27 cellular contexts compared by ENCODE assay signal in genomic region chr7:98248156-98248555, GRCh38. TPM values are rescaled to one million over a fixed set of nuclear protein-coding genes. Genes with fewer than 3 reads are reported as not detected.
DNase-seq lines count a peak whose midpoint lies in the region; ATAC-seq and TF ChIP-seq lines count a peak whose summit lies in the region.
"Had no signal": no experiment of that assay in that cellular context is flagged by ENCODE, and none has a peak within 500 bp of the region (broad histone marks: within the 10 kb centered on the region; RNA-seq: fewer than 3 reads in every experiment).

No MANE protein-coding gene starts in this region.

- H3K36me3 Mint-ChIP-seq in T-helper 1 cell treated with Interleukin-12 subunit alpha and Interleukin-12 subunit beta and Interleukin-4 antibody, amounts not matched to agents 30 μg/mL and 1 μg/mL, for 36 hours (ENCODE audit: low read depth) = peaks cover 20% of the 10 kb centered on the region
- H3K36me3 Mint-ChIP-seq in dendritic cell treated with granulocyte-macrophage colony-stimulating factor and Interleukin-4, amounts not matched to agents 40 ng/mL and 50 ng/mL, for 4 days (ENCODE audit: low read depth) = peaks cover 52% of the 10 kb centered on the region

- H3K4me1 Mint-ChIP-seq in T-helper 1 cell treated with Interleukin-12 subunit alpha and Interleukin-12 subunit beta and Interleukin-4 antibody, amounts not matched to agents 30 μg/mL and 1 μg/mL, for 36 hours (ENCODE audit: low read depth) = peaks cover 26% of the 10 kb centered on the region
- peaks cover 63% of the 10 kb centered on the region for H3K4me1 Mint-ChIP-seq in dendritic cell treated with granulocyte-macrophage colony-stimulating factor and Interleukin-4, amounts not matched to agents 40 ng/mL and 50 ng/mL, for 4 days (ENCODE audit: low read depth)

- H3K4me1 ChIP-seq in left ventricle myocardium inferior (peaks cover 81% of the 10 kb centered on the region), subcutaneous abdominal adipose tissue (ENCODE audit: control insufficient read depth in 5 of 5, insufficient read depth in 5 of 5, low read length in 5 of 5) (peaks cover 5 to 68% (median 35%) of the 10 kb centered on the region in 5 donors)

- ATAC-seq in left cardiac atrium (no peak), GM18870 (IDR thresholded peaks at IDR 0.05; ENCODE audit: unreplicated experiment) (no peak), HG03457 (IDR thresholded peaks at IDR 0.05; ENCODE audit: unreplicated experiment) (no peak)
- ATAC-seq: gastroesophageal sphincter, HCT116 had no signal

- peak overlapping the region; percentile 37 for H3K4me3 Mint-ChIP-seq in T-helper 1 cell treated with Interleukin-12 subunit alpha and Interleukin-12 subunit beta and Interleukin-4 antibody, amounts not matched to agents 30 μg/mL and 1 μg/mL, for 36 hours
- H3K4me3 Mint-ChIP-seq in dendritic cell treated with granulocyte-macrophage colony-stimulating factor and Interleukin-4, amounts not matched to agents 40 ng/mL and 50 ng/mL, for 4 days = no peak overlapping the region
- H3K4me3 Mint-ChIP-seq: memory B cell had no signal

- H3K27ac ChIP-seq in left ventricle myocardium inferior (replicated peaks) (peak overlapping the region; percentile 91), subcutaneous abdominal adipose tissue (ENCODE audit: low read depth, low read length) (peak overlapping the region; percentile 50)

- H3K9ac ChIP-seq in subcutaneous abdominal adipose tissue (ENCODE audit: low read length in 5 of 5) = no peak overlapping the region

- intact Hi-C loops in left ventricle myocardium inferior (cut with micrococcal nuclease) = no loop called here
- intact Hi-C loops in left cardiac atrium (cut with DNase I) = no loop called here
- intact Hi-C loops in dendritic cell treated with granulocyte-macrophage colony-stimulating factor and Interleukin-4, amounts not matched to agents 40 ng/mL and 50 ng/mL, for 4 days (cut with micrococcal nuclease) = no loop called here

- H3K9me3 ChIP-seq in left ventricle myocardium inferior (replicated peaks) (no peaks in the 10 kb centered on the region), subcutaneous abdominal adipose tissue (ENCODE audit: control insufficient read depth in 5 of 5, low read length in 5 of 5) (no peaks in the 10 kb centered on the region)
- H3K9me3 ChIP-seq: Caco-2, esophagus squamous epithelium, gastroesophageal sphincter, transverse colon had no signal

- H3K27me3 Mint-ChIP-seq in T-helper 1 cell treated with Interleukin-12 subunit alpha and Interleukin-12 subunit beta and Interleukin-4 antibody, amounts not matched to agents 30 μg/mL and 1 μg/mL, for 36 hours (ENCODE audit: low read depth) = no peaks in the 10 kb centered on the region
- H3K27me3 Mint-ChIP-seq in dendritic cell treated with granulocyte-macrophage colony-stimulating factor and Interleukin-4, amounts not matched to agents 40 ng/mL and 50 ng/mL, for 4 days = no peaks in the 10 kb centered on the region
- H3K27me3 Mint-ChIP-seq: brain, memory B cell had no signal

- H3K36me3 ChIP-seq in left ventricle myocardium inferior = peaks cover 21% of the 10 kb centered on the region
- peaks cover 0 to 17% (median 13%) of the 10 kb centered on the region in 5 donors for H3K36me3 ChIP-seq in subcutaneous abdominal adipose tissue (ENCODE audit: control insufficient read depth in 5 of 5, insufficient read depth in 5 of 5, low read length in 5 of 5)
- H3K36me3 ChIP-seq: transverse colon had no signal

- H3K27me3 ChIP-seq in left ventricle myocardium inferior (ENCODE audit: low read depth) (no peaks in the 10 kb centered on the region), subcutaneous abdominal adipose tissue (ENCODE audit: control insufficient read depth in 5 of 5, insufficient read depth in 4 of 5, low read length in 5 of 5) (no peaks in the 10 kb centered on the region)
- H3K27me3 ChIP-seq: esophagus squamous epithelium, gastroesophageal sphincter, transverse colon had no signal

- DNase-seq in T-helper 1 cell (no peak), left ventricle myocardium inferior (no peak), left cardiac atrium (no peak)
- DNase-seq: 8988T; activated CD8-positive, alpha-beta memory T cell treated with anti-CD3 and anti-CD28 coated beads, Interleukin-2, amount 50 U/mL, for 4 hours; AML-193; Caco-2; DND-41; esophagus squamous epithelium; KBM-7; MM.1S; NCI-H1436; NCI-H2107; NCI-H510A treated with DMSO at 0.1 percent for 48 hours; occipital lobe; stimulated activated CD4-positive, alpha-beta T cell treated with anti-CD3 and anti-CD28 coated beads, Interleukin-2, amount 100 ng/mL, for 48 hours; stimulated activated naive CD4-positive, alpha-beta T cell treated with Interleukin-2 at 50 U/mL for 16 hours; transverse colon had no signal

- H3K4me3 ChIP-seq in left ventricle myocardium inferior = no peak overlapping the region
- H3K4me3 ChIP-seq in subcutaneous abdominal adipose tissue (ENCODE audit: low read depth in 1 of 5, low read length in 5 of 5) = no peak overlapping the region
- H3K4me3 ChIP-seq: esophagus squamous epithelium, gastroesophageal sphincter, transverse colon had no signal

- no peak for TF ChIP-seq CTCF in left ventricle myocardium inferior (IDR thresholded peaks at IDR 0.05; ENCODE audit: borderline replicate concordance)

- no peaks in the 10 kb centered on the region for H3K9me3 Mint-ChIP-seq in T-helper 1 cell treated with Interleukin-12 subunit alpha and Interleukin-12 subunit beta and Interleukin-4 antibody, amounts not matched to agents 30 μg/mL and 1 μg/mL, for 36 hours
- no peaks in the 10 kb centered on the region for H3K9me3 Mint-ChIP-seq in dendritic cell treated with granulocyte-macrophage colony-stimulating factor and Interleukin-4, amounts not matched to agents 40 ng/mL and 50 ng/mL, for 4 days
- H3K9me3 Mint-ChIP-seq: brain, memory B cell had no signal

- peak overlapping the region; percentile 80 for H3K27ac Mint-ChIP-seq in T-helper 1 cell treated with Interleukin-12 subunit alpha and Interleukin-12 subunit beta and Interleukin-4 antibody, amounts not matched to agents 30 μg/mL and 1 μg/mL, for 36 hours
- H3K27ac Mint-ChIP-seq in dendritic cell treated with granulocyte-macrophage colony-stimulating factor and Interleukin-4, amounts not matched to agents 40 ng/mL and 50 ng/mL, for 4 days = peak overlapping the region; percentile 31
- H3K27ac Mint-ChIP-seq: brain, memory B cell had no signal

RNA-seq across cellular contexts. Expression of gene TECPR1, which starts 3.9 kb away (rescaled TPM):
- 17.3 TPM for total RNA-seq in left ventricle myocardium inferior
- 10 to 100 TPM; 20.9 to 23.4 TPM for total RNA-seq in left cardiac atrium

RNA-seq across cellular contexts. Expression of gene BRI3, which starts 33.3 kb away (rescaled TPM):
- 201 TPM for total RNA-seq in left ventricle myocardium inferior
- total RNA-seq in left cardiac atrium = 100 to 1,000 TPM; 190 to 207 TPM

RNA-seq across cellular contexts. Expression of gene BHLHA15, which starts 36.9 kb away (rescaled TPM):
- total RNA-seq in left ventricle myocardium inferior (not detected), left cardiac atrium (under 1 TPM; 0.37 to 0.38 TPM)
